8 cellular contexts compared by ENCODE assay signal in genomic region chr12:52069410-52070242, GRCh38.
A peak's percentile ranks its signal among the peaks of the same experiment; 100 is the strongest.
DNase-seq lines count a peak whose midpoint lies in the region; ATAC-seq lines count a peak whose summit lies in the region.

ATG101 (plus strand) TSS chr12:52069978; CDS start chr12:52073651, 3,673 bp downstream.

- ATAC-seq in GM19035 (IDR thresholded peaks at IDR 0.05; ENCODE audit: unreplicated experiment) (peak; percentile 96), HG03354 (IDR thresholded peaks at IDR 0.05; ENCODE audit: poor library complexity, severe bottlenecking, unreplicated experiment) (peak; percentile 95)
- ATAC-seq in activated CD4-positive, CD25-positive, alpha-beta regulatory T cell treated with anti-CD3 and anti-CD28 coated beads, Interleukin-2, amount 50 U/mL, for 24 hours: peak; percentile 95 to 97

- DNase-seq in Ammon's horn (ENCODE audit: low spot score) (peak; percentile 96), NCI-H446 (lab: John Stamatoyannopoulos, UW) (peak; percentile 88 to 93), cerebellar cortex (ENCODE audit: low spot score) (peak; percentile 96), islet precursor cell (peak; percentile 98)
- peak; percentile 78 to 82 (median 81) for DNase-seq in stimulated activated CD4-positive, alpha-beta T cell treated with anti-CD3 and anti-CD28 coated beads, Interleukin-12 subunit alpha, Interleukin-12 subunit beta, amount 100 ng/mL, for 48 hours (ENCODE audit: low read depth in 2 of 3, low spot score in 1 of 3)

Comparison
In these comparisons a context has a peak if more than half of its experiments do, and no peak if none do; other contexts are left out.
1. Peak in every context shown above with its lines: DNase-seq and ATAC-seq.